In the genomic region with DNA sequence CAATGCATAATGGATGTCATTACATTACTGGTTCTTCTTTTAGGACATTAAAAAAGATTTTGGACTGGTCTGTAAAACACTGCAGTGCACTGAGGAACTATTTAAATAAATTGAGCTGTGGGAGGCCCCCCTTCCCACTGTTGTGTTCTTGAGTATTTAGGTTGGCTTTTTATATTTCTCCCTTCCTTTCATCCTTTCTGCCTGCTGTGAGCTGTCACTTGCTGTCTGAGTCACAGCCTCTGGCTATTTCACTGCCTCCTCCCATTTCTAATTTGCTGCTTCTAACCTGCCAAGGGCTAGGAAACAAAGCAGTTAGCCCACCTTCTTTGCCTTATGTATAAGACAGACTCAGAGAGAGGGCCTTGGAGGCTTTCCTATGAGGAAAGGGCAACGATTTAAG, we compare ENCODE assay signal across 10 cellular contexts.
A peak's percentile ranks its signal among the peaks of the same experiment; 100 is the strongest.
DNase-seq lines count a peak whose midpoint lies in the region; ATAC-seq, FAIRE-seq and TF ChIP-seq lines count a peak whose summit lies in the region.
"Had no signal": no experiment of that assay in that cellular context is flagged by ENCODE, and none has a peak within 500 bp of the region (broad histone marks: within the 10 kb centered on the region; RNA-seq: fewer than 3 reads in every experiment).

No MANE protein-coding gene starts in this region.

- FAIRE-seq in A549 (lab: Jason Lieb, UNC), result no peak
- FAIRE-seq in H54 (lab: Jason Lieb, UNC), result peak; percentile 99

- no peaks in the 10 kb centered on the region for H3K9me3 ChIP-seq in A549
- H3K9me3 ChIP-seq: esophagus squamous epithelium had no signal

- TF ChIP-seq CTCF in A549 (IDR thresholded peaks at IDR 0.05) (no peak), RWPE1 (conservative IDR thresholded peaks at IDR 0.05; ENCODE audit: low read depth) (no peak), foreskin fibroblast (IDR thresholded peaks at IDR 0.05; ENCODE audit: low read depth, low read length) (no peak), GM10248 (IDR thresholded peaks at IDR 0.05; ENCODE audit: control extremely low read depth, extremely low read depth, low read depth, missing control alignments) (no peak)

- POLR2A ChIA-PET in A549 (lab: Yijun Ruan, JAX), result no interaction called here
- POLR2A ChIA-PET in RWPE1 (lab: Yijun Ruan, JAX; ENCODE audit: low non-redundant PET), result no interaction called here
- POLR2A ChIA-PET in GM10248 (lab: Yijun Ruan, JAX), result no interaction called here

- no peak for TF ChIP-seq RAD21 in A549 (conservative IDR thresholded peaks at IDR 0.05 in 1 of 2, IDR thresholded peaks at IDR 0.05 in 1 of 2)

- no peak for TF ChIP-seq EP300 in A549 (IDR thresholded peaks at IDR 0.05)

- ATAC-seq in A549, result peak; percentile 66 to 68; a peak in 4 of 6 replicates
- no peak for ATAC-seq in GM18907 (IDR thresholded peaks at IDR 0.05; ENCODE audit: unreplicated experiment)

- H3K27ac ChIP-seq in A549 (peak overlapping the region; percentile 6 to 55; a peak in 3 of 6 replicates), RWPE1 (no peak overlapping the region)
- H3K27ac ChIP-seq: esophagus squamous epithelium had no signal

- WGBS in A549 (ENCODE audit: missing lambda C conversion rate), result 8% methylated on average over 1 of the region's 1 CpG

- TF ChIP-seq POLR2A in A549 (IDR thresholded peaks at IDR 0.05; ENCODE audit: low read length), result no peak
- no peak for TF ChIP-seq POLR2A in H54 (IDR thresholded peaks at IDR 0.05; ENCODE audit: low read depth, low read length)

- CTCF ChIA-PET in A549 (lab: Yijun Ruan, JAX), result no interaction called here
- CTCF ChIA-PET in RWPE1 (lab: Yijun Ruan, JAX), result no interaction called here
- CTCF ChIA-PET in GM10248 (lab: Yijun Ruan, JAX), result interaction anchor here (1.3 kb wide), 1 partner anchor 15 kb away, joined by 3 read pairs; no protein-coding TSS in a partner anchor

- peaks cover 64% of the 10 kb centered on the region for H3K4me1 ChIP-seq in A549

- DNase-seq in A549 (ENCODE audit: low read depth in 1 of 2, low spot score in 1 of 2) (peak in 1 of 2 experiments; percentile 41), H54 (ENCODE audit: insufficient read length, low spot score) (peak; percentile 33), RWPE1 (ENCODE audit: low spot score) (peak; percentile 43), foreskin fibroblast (peak; percentile 35 to 74), NCI-H1105 treated with DMSO at 0.1 percent for 48 hours (lab: John Stamatoyannopoulos, UW) (no peak), GM10248 (ENCODE audit: extremely low spot score) (no peak), NCI-H82 (lab: John Stamatoyannopoulos, UW) (no peak)
- DNase-seq: esophagus squamous epithelium, NCI-H345 had no signal

- H3K4me3 ChIP-seq in A549 (no peak overlapping the region), foreskin fibroblast (ENCODE audit: low read depth in 1 of 2, low read length in 2 of 2) (no peak overlapping the region)
- H3K4me3 ChIP-seq: esophagus squamous epithelium had no signal

- peak overlapping the region; percentile 48 for H3K4me2 ChIP-seq in A549

TF ChIP-seq in A549, 52 proteins besides CTCF, POLR2A, EP300 and RAD21:
- no peak for TF ChIP-seq EHMT2 (IDR thresholded peaks at IDR 0.05; ENCODE audit: low read depth)
- no peak for TF ChIP-seq ZC3H11A (IDR thresholded peaks at IDR 0.05)
- no peak for TF ChIP-seq JUN (IDR thresholded peaks at IDR 0.05)
- TF ChIP-seq, protein P1, sequence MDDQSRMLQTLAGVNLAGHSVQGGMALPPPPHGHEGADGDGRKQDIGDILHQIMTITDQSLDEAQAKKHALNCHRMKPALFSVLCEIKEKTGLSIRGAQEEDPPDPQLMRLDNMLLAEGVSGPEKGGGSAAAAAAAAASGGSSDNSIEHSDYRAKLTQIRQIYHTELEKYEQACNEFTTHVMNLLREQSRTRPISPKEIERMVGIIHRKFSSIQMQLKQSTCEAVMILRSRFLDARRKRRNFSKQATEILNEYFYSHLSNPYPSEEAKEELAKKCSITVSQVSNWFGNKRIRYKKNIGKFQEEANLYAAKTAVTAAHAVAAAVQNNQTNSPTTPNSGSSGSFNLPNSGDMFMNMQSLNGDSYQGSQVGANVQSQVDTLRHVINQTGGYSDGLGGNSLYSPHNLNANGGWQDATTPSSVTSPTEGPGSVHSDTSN (IDR thresholded peaks at IDR 0.05), result no peak
- no peak for TF ChIP-seq TP53 (CRISPR knock-in tag; IDR thresholded peaks at IDR 0.05)
- TF ChIP-seq HEYL (CRISPR knock-in tag; IDR thresholded peaks at IDR 0.05), result no peak
- no peak for TF ChIP-seq RCOR1 (IDR thresholded peaks at IDR 0.05; ENCODE audit: low read depth, low read length)

Comparison
In these comparisons a context has a peak if more than half of its experiments do, and no peak if none do; other contexts are left out.
1. DNase-seq: peak in H54 (single experiment), RWPE1 (single experiment) and foreskin fibroblast (2 of 2); none in NCI-H1105 treated with DMSO at 0.1 percent for 48 hours (single experiment), GM10248 (single experiment) and NCI-H82 (single experiment).